In the genomic region with DNA sequence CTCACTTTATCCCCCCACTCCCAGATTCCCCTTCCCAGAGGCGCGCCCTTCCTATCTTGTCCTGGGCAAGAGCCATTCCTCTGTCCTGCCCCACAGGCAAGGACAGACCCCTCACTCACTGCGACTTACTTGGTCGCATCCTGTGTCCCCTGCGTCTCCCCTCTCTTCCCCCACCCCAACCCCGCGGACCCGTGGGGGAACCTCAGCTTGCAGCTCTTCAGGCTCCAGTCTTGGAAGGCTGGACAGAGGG, we compare ENCODE assay signal across 8 cellular contexts. TPM values are rescaled to one million over a fixed set of nuclear protein-coding genes. Genes with fewer than 3 reads are reported as not detected.
DNase-seq lines count a peak whose midpoint lies in the region; ATAC-seq and TF ChIP-seq lines count a peak whose summit lies in the region.

No MANE protein-coding gene starts in this region.

- H3K9me3 ChIP-seq in HCT116 (ENCODE audit: control insufficient read depth in 1 of 2, insufficient read depth in 1 of 2, low read depth in 1 of 2, low read length in 2 of 2) (peaks cover 0 to 6% of the 10 kb centered on the region in 2 experiments; a peak in 1 of 4 replicates), iPS-18c (ENCODE audit: control insufficient read depth, insufficient read depth, low read length) (no peaks in the 10 kb centered on the region), spleen (peaks cover 0 to 8% (median 2%) of the 10 kb centered on the region in 8 donors)

- H3K9ac ChIP-seq in HCT116 (ENCODE audit: low read length), result peak overlapping the region; percentile 45

- intact Hi-C loops in HCT116 (cut with micrococcal nuclease) (loop anchor here (2.0 kb wide), 1 partner anchor 36 kb away; no protein-coding TSS in a partner anchor), spleen (cut with DNase I; ENCODE audit: low total_unique reads) (loop anchor here (5.0 kb wide), 1 partner anchor 37 kb away; no protein-coding TSS in a partner anchor)
- intact Hi-C loops in activated T-helper 2 cell treated with anti-CD3 and anti-CD28 coated beads, Interferon-gamma antibody, Interleukin-2, Interleukin-4, amounts not matched to agents 10 μg/mL and 5 μg/mL and 100 μg/mL, durations not matched to agents 14 hours and 24 hours and 36 hours (cut with micrococcal nuclease), result no loop called here

- 0 to 2% (median 1%) methylated on average over 8 of the region's 8 CpGs for WGBS in spleen, 5 donors

- RAD21 ChIA-PET in HCT116 (lab: Charles Lee; ENCODE audit: low non-redundant PET in 1 of 2, low total read pairs in 2 of 2, uncharacterized antibody in 2 of 2, unreplicated experiment in 2 of 2), result no interaction called here

- H3K27me3 Mint-ChIP-seq in activated T-helper 2 cell treated with anti-CD3 and anti-CD28 coated beads, Interferon-gamma antibody, Interleukin-2, Interleukin-4, amounts not matched to agents 10 μg/mL and 5 μg/mL and 100 μg/mL, durations not matched to agents 14 hours and 24 hours and 36 hours (ENCODE audit: low read depth), result peaks cover 57% of the 10 kb centered on the region

- no peaks in the 10 kb centered on the region for H3K36me3 Mint-ChIP-seq in activated T-helper 2 cell treated with anti-CD3 and anti-CD28 coated beads, Interferon-gamma antibody, Interleukin-2, Interleukin-4, amounts not matched to agents 10 μg/mL and 5 μg/mL and 100 μg/mL, durations not matched to agents 14 hours and 24 hours and 36 hours (ENCODE audit: low read depth)

- peak overlapping the region; percentile 96 for H2AFZ ChIP-seq in HCT116 (ENCODE audit: low read depth, low read length, poor library complexity, severe bottlenecking)

- CTCF ChIA-PET in HCT116 (lab: Charles Lee), result interaction anchor here (1.0 to 1.8 kb wide), 5 partner anchors 31 to 286 kb away, joined by 3 to 7 read pairs (median 4); no protein-coding TSS in a partner anchor

- H4K20me1 ChIP-seq in HCT116 (ENCODE audit: insufficient read depth), result no peaks in the 10 kb centered on the region

- H3K4me3 Mint-ChIP-seq in activated T-helper 2 cell treated with anti-CD3 and anti-CD28 coated beads, Interferon-gamma antibody, Interleukin-2, Interleukin-4, amounts not matched to agents 10 μg/mL and 5 μg/mL and 100 μg/mL, durations not matched to agents 14 hours and 24 hours and 36 hours (ENCODE audit: low read depth), result peak overlapping the region; percentile 61

- H3K27ac ChIP-seq in HCT116 (ENCODE audit: low read depth, low read length), result no peak overlapping the region; the same call in 1 of the 2 replicates
- peak overlapping the region in 7 of 8 donors; percentile 76 to 88 (median 84) for H3K27ac ChIP-seq in spleen

- no peak; the same call in 1 of the 2 replicates for ATAC-seq in HCT116

- peaks cover 7 to 26% of the 10 kb centered on the region in 2 experiments; a peak in 3 of 4 replicates for H3K4me1 ChIP-seq in HCT116 (ENCODE audit: control insufficient read depth in 1 of 2, insufficient read depth in 2 of 2, low read length in 2 of 2)
- H3K4me1 ChIP-seq in spleen, result peaks cover 21 to 48% (median 35%) of the 10 kb centered on the region in 6 donors

- H3K27me3 ChIP-seq in HCT116 (ENCODE audit: insufficient read depth, low read length) (no peaks in the 10 kb centered on the region; the same call in 1 of the 2 replicates), spleen (replicated peaks in 1 of 7) (peaks cover 0 to 72% (median 23%) of the 10 kb centered on the region in 7 donors)

- no peak overlapping the region for H3K27ac Mint-ChIP-seq in activated T-helper 2 cell treated with anti-CD3 and anti-CD28 coated beads, Interferon-gamma antibody, Interleukin-2, Interleukin-4, amounts not matched to agents 10 μg/mL and 5 μg/mL and 100 μg/mL, durations not matched to agents 14 hours and 24 hours and 36 hours

- TF ChIP-seq CTCF in HCT116 (IDR thresholded peaks at IDR 0.05 in 2 of 3, conservative IDR thresholded peaks at IDR 0.05 in 1 of 3; ENCODE audit: borderline replicate concordance in 1 of 3, insufficient read depth in 1 of 3, low read depth in 2 of 3, low read length in 2 of 3) (no peak), spleen (IDR thresholded peaks at IDR 0.05 in 8 of 11, conservative IDR thresholded peaks at IDR 0.05 in 3 of 11) (no peak)

- H3K4me2 ChIP-seq in HCT116 (ENCODE audit: low read length), result peak overlapping the region; percentile 100

- DNase-seq in HCT116 (ENCODE audit: low read depth, low spot score) (no peak), spleen (no peak), NCI-H2107 treated with DMSO at 0.1 percent for 48 hours (lab: John Stamatoyannopoulos, UW; ENCODE audit: unreplicated experiment) (no peak), AML-193 (lab: John Stamatoyannopoulos, UW) (no peak), AG08395 (ENCODE audit: low spot score) (no peak)
- DNase-seq in activated T-helper 2 cell treated with anti-CD3 and anti-CD28 coated beads, Interferon-gamma antibody, Interleukin-2, Interleukin-4, amounts not matched to agents 10 μg/mL and 5 μg/mL and 100 μg/mL, durations not matched to agents 14 hours and 24 hours and 36 hours (ENCODE audit: low spot score), result no peak
- no peak for DNase-seq in activated CD8-positive, alpha-beta memory T cell treated with anti-CD3 and anti-CD28 coated beads, Interleukin-2, amount 50 U/mL, for 48 hours

- H3K9me2 ChIP-seq in HCT116 (ENCODE audit: insufficient read depth), result no peaks in the 10 kb centered on the region

- no peak for TF ChIP-seq RAD21 in HCT116 (IDR thresholded peaks at IDR 0.05; ENCODE audit: low read depth)

- no peaks in the 10 kb centered on the region for H3K79me2 ChIP-seq in HCT116 (ENCODE audit: insufficient read depth, low read length)

- peaks cover 10% of the 10 kb centered on the region for H3K9me3 Mint-ChIP-seq in activated T-helper 2 cell treated with anti-CD3 and anti-CD28 coated beads, Interferon-gamma antibody, Interleukin-2, Interleukin-4, amounts not matched to agents 10 μg/mL and 5 μg/mL and 100 μg/mL, durations not matched to agents 14 hours and 24 hours and 36 hours

- H3K4me3 ChIP-seq in HCT116 (replicated peaks in 1 of 2; ENCODE audit: low read depth in 1 of 2, low read length in 2 of 2) (peak overlapping the region; percentile 52 to 72), iPS-18c (ENCODE audit: insufficient read depth, low read depth, low read length) (peak overlapping the region; percentile 59), spleen (peak overlapping the region; percentile 40 to 72 (median 50))

- H3K4me1 Mint-ChIP-seq in activated T-helper 2 cell treated with anti-CD3 and anti-CD28 coated beads, Interferon-gamma antibody, Interleukin-2, Interleukin-4, amounts not matched to agents 10 μg/mL and 5 μg/mL and 100 μg/mL, durations not matched to agents 14 hours and 24 hours and 36 hours (ENCODE audit: low read depth), result peaks cover 12% of the 10 kb centered on the region

- POLR2A ChIA-PET in HCT116 (lab: Charles Lee), result no interaction called here

- no peak for TF ChIP-seq POLR2A in HCT116 (IDR thresholded peaks at IDR 0.05; ENCODE audit: borderline replicate concordance, extremely low read depth, insufficient read depth, insufficient read length)
- no peak for TF ChIP-seq POLR2A in spleen (IDR thresholded peaks at IDR 0.05)

- H3K36me3 ChIP-seq in HCT116 (ENCODE audit: control insufficient read depth in 1 of 2, insufficient read depth in 2 of 2, low read length in 2 of 2) (no peaks in the 10 kb centered on the region), spleen (no peaks in the 10 kb centered on the region)

- BruUV-seq in HCT116 (replicated peaks; lab: Mats Ljungman, UMichigan), result no TSS peak

TF ChIP-seq in HCT116, 20 proteins besides CTCF, POLR2A, EP300 and RAD21:
- TF ChIP-seq, protein P1, sequence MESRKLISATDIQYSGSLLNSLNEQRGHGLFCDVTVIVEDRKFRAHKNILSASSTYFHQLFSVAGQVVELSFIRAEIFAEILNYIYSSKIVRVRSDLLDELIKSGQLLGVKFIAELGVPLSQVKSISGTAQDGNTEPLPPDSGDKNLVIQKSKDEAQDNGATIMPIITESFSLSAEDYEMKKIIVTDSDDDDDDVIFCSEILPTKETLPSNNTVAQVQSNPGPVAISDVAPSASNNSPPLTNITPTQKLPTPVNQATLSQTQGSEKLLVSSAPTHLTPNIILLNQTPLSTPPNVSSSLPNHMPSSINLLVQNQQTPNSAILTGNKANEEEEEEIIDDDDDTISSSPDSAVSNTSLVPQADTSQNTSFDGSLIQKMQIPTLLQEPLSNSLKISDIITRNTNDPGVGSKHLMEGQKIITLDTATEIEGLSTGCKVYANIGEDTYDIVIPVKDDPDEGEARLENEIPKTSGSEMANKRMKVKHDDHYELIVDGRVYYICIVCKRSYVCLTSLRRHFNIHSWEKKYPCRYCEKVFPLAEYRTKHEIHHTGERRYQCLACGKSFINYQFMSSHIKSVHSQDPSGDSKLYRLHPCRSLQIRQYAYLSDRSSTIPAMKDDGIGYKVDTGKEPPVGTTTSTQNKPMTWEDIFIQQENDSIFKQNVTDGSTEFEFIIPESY (IDR thresholded peaks at IDR 0.05; ENCODE audit: extremely low read depth, insufficient replicate concordance, low read length), result no peak
- TF ChIP-seq ZNF274 (IDR thresholded peaks at IDR 0.05; ENCODE audit: low read depth, low read length), result no peak

RNA-seq across cellular contexts. Expression of a gene that starts 0.5 kb away (rescaled TPM):
- total RNA-seq in HCT116 (2021; ENCODE audit: unreplicated experiment) (not detected), spleen (10 to 100 TPM; 12.5 to 44.9 (median 36.7) TPM)
- polyA plus RNA-seq in HCT116 (2012), result not detected in 2 replicates
- total RNA-seq in activated T-helper 2 cell treated with anti-CD3 and anti-CD28 coated beads, Interferon-gamma antibody, Interleukin-2, Interleukin-4, amounts not matched to agents 10 μg/mL and 5 μg/mL and 100 μg/mL, durations not matched to agents 14 hours and 24 hours and 36 hours, result not detected in 2 replicates
- 10 to 100 TPM; 11.2 to 14.6 (median 13.1) TPM for polyA plus RNA-seq in spleen

Comparison
In these comparisons a context has a peak if more than half of its experiments do, and no peak if none do; other contexts are left out.
1. RNA of a gene that starts 0.5 kb away (total RNA-seq): 12.5 to 44.9 TPM in spleen; not detected in HCT116 (single experiment) and not detected in activated T-helper 2 cell treated with anti-CD3 and anti-CD28 coated beads, Interferon-gamma antibody, Interleukin-2, Interleukin-4, amounts not matched to agents 10 μg/mL and 5 μg/mL and 100 μg/mL, durations not matched to agents 14 hours and 24 hours and 36 hours; every median in the first group is over 10 times any median in the second.
2. Peak in every context shown above with its lines, with median percentiles within 50 percentile points of each other: H3K4me3 ChIP-seq.